In the genomic region with DNA sequence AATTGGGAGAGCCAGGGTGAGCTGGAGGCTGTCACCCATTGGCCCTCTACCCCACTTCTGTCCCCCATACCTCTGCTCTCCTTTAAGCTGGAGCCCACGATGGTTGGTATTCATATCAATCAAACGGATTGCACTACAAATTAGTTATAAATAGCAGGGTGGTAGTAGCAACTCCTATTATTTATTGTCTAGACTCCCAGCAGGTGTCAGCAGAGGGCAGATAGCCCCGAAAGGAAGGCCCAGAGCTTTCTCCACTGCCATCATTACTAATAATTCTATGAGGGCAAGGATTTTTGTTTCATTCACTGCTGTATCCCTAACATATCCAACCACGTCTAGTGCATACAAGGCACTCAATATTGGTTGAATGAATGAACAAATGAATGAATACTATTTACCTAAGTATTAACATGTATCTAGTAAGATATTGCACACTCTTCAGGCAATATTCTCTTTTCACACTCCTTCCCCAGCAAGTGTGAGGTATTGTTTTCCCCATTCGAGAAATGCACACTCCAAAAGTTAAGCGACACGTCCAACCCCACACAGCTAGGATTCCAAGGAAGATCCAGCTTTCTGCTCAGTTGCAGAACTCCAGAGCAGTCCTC, we compare ENCODE assay signal across 8 cellular contexts. TPM values are rescaled to one million over a fixed set of nuclear protein-coding genes. Genes with fewer than 3 reads are reported as not detected.
DNase-seq lines count a peak whose midpoint lies in the region; ATAC-seq, FAIRE-seq and TF ChIP-seq lines count a peak whose summit lies in the region.

No MANE protein-coding gene starts in this region.

- FAIRE-seq in bronchial epithelial cell (lab: Jason Lieb, UNC), result no peak

- H3K27ac ChIP-seq in SJCRH30, result no peak overlapping the region

- H3K4me1 ChIP-seq in SJCRH30, result peaks cover 14% of the 10 kb centered on the region

- H3K27me3 Mint-ChIP-seq in natural killer cell (ENCODE audit: low read depth in 2 of 2), result peaks cover 5 to 10% of the 10 kb centered on the region in 2 donors
- peaks cover 0 to 2% of the 10 kb centered on the region in 2 donors for H3K27me3 Mint-ChIP-seq in natural killer cell treated with Interleukin-12 subunit alpha and Interleukin-12 subunit beta and Interleukin-15 and Interleukin-18, amount 100 ng/mL, for 72 hours

- intact Hi-C loops in natural killer cell (cut with micrococcal nuclease), result no loop called here

- no peak overlapping the region for H3K4me3 ChIP-seq in bronchial epithelial cell (ENCODE audit: low read depth, low read length)
- no peak overlapping the region for H3K4me3 ChIP-seq in SJCRH30

- no peak overlapping the region for H3K27ac Mint-ChIP-seq in natural killer cell
- no peak overlapping the region for H3K27ac Mint-ChIP-seq in natural killer cell treated with Interleukin-12 subunit alpha and Interleukin-12 subunit beta and Interleukin-15 and Interleukin-18, amount 100 ng/mL, for 72 hours

- ATAC-seq in natural killer cell, result no peak
- no peak for ATAC-seq in natural killer cell treated with Interleukin-12 subunit alpha and Interleukin-12 subunit beta and Interleukin-15 and Interleukin-18, amount 100 ng/mL, for 72 hours
- ATAC-seq in HG03196 (IDR thresholded peaks at IDR 0.05; ENCODE audit: unreplicated experiment), result no peak
- no peak for ATAC-seq in GM18907 (IDR thresholded peaks at IDR 0.05; ENCODE audit: unreplicated experiment)

- no peaks in the 10 kb centered on the region for H3K9me3 Mint-ChIP-seq in natural killer cell
- H3K9me3 Mint-ChIP-seq in natural killer cell treated with Interleukin-12 subunit alpha and Interleukin-12 subunit beta and Interleukin-15 and Interleukin-18, amount 100 ng/mL, for 72 hours, result no peaks in the 10 kb centered on the region

- no peaks in the 10 kb centered on the region for H3K36me3 Mint-ChIP-seq in natural killer cell
- H3K36me3 Mint-ChIP-seq in natural killer cell treated with Interleukin-12 subunit alpha and Interleukin-12 subunit beta and Interleukin-15 and Interleukin-18, amount 100 ng/mL, for 72 hours, result no peaks in the 10 kb centered on the region

- H3K36me3 ChIP-seq in bronchial epithelial cell (ENCODE audit: control insufficient read depth, insufficient read depth, low read length) (no peaks in the 10 kb centered on the region), SJCRH30 (no peaks in the 10 kb centered on the region)

- no peak overlapping the region for H3K4me3 Mint-ChIP-seq in natural killer cell
- H3K4me3 Mint-ChIP-seq in natural killer cell treated with Interleukin-12 subunit alpha and Interleukin-12 subunit beta and Interleukin-15 and Interleukin-18, amount 100 ng/mL, for 72 hours, result no peak overlapping the region

- TF ChIP-seq CTCF in natural killer cell (IDR thresholded peaks at IDR 0.05) (peak; percentile 18), bronchial epithelial cell (IDR thresholded peaks at IDR 0.05; ENCODE audit: insufficient read depth, low read length, severe bottlenecking) (peak; percentile 41)

- H3K4me1 Mint-ChIP-seq in natural killer cell, result peaks cover 6 to 9% of the 10 kb centered on the region in 2 donors
- peaks cover 6% of the 10 kb centered on the region in 2 donors for H3K4me1 Mint-ChIP-seq in natural killer cell treated with Interleukin-12 subunit alpha and Interleukin-12 subunit beta and Interleukin-15 and Interleukin-18, amount 100 ng/mL, for 72 hours (ENCODE audit: low read depth in 2 of 2)

- H3K27me3 ChIP-seq in bronchial epithelial cell (ENCODE audit: control insufficient read depth, insufficient read depth, low read length) (no peaks in the 10 kb centered on the region), SJCRH30 (peaks cover 12% of the 10 kb centered on the region)

- DNase-seq in natural killer cell, result no peak
- no peak for DNase-seq in natural killer cell treated with Interleukin-12 subunit alpha and Interleukin-12 subunit beta and Interleukin-15 and Interleukin-18, amount 100 ng/mL, for 72 hours (ENCODE audit: low spot score)
- DNase-seq in NCI-H2171 treated with DMSO at 0.1 percent for 48 hours (lab: John Stamatoyannopoulos, UW), result peak; percentile 30
- DNase-seq in bronchial epithelial cell (ENCODE audit: low read depth), result peak; percentile 50
- peak; percentile 77 for DNase-seq in myocyte (ENCODE audit: low read depth)
- no peak for DNase-seq in SJCRH30

- no peaks in the 10 kb centered on the region for H3K9me3 ChIP-seq in SJCRH30 (replicated peaks)

RNA-seq across cellular contexts. Expression of a gene that starts 6.3 kb away (rescaled TPM):
- not detected for total RNA-seq in natural killer cell
- not detected for total RNA-seq in natural killer cell treated with Interleukin-12 subunit alpha and Interleukin-12 subunit beta and Interleukin-15 and Interleukin-18, amount 100 ng/mL, for 72 hours
- total RNA-seq in bronchial epithelial cell, result not detected in 2 replicates
- total RNA-seq in myocyte, result not detected in 2 replicates
- 0.08 TPM for polyA plus RNA-seq in myocyte (2012)
- total RNA-seq in SJCRH30 (2014; rRNA removed; shearing (Covaris generic)), result not detected in 2 replicates

RNA-seq across cellular contexts. Expression of a gene that starts 14.0 kb away (rescaled TPM):
- total RNA-seq in natural killer cell (under 1 TPM in 1 of 3 donors, not detected in 2; 0.23 TPM), bronchial epithelial cell (under 0.01 TPM in 1 of 2 replicates, not detected in the other), myocyte (0.08 TPM in 1 of 2 replicates, not detected in the other)
- total RNA-seq in natural killer cell treated with Interleukin-12 subunit alpha and Interleukin-12 subunit beta and Interleukin-15 and Interleukin-18, amount 100 ng/mL, for 72 hours, result not detected
- 0.04 TPM for polyA plus RNA-seq in myocyte (2012)
- total RNA-seq in SJCRH30 (2014; rRNA removed; shearing (Covaris generic)), result not detected in 2 replicates

RNA-seq across cellular contexts. Expression of a gene that starts 28.4 kb away (rescaled TPM):
- total RNA-seq in natural killer cell, result 1 to 10 TPM in 1 of 3 donors, not detected in 2; 1.1 TPM
- not detected for total RNA-seq in natural killer cell treated with Interleukin-12 subunit alpha and Interleukin-12 subunit beta and Interleukin-15 and Interleukin-18, amount 100 ng/mL, for 72 hours
- total RNA-seq in bronchial epithelial cell, result 18.7 and 42.6 TPM in 2 replicates
- 0.42 and 0.99 TPM in 2 replicates for total RNA-seq in myocyte
- 6.5 TPM for polyA plus RNA-seq in myocyte (2012)
- not detected in 2 replicates for total RNA-seq in SJCRH30 (2014; rRNA removed; shearing (Covaris generic))

RNA-seq across cellular contexts. Expression of a gene that starts 35.6 kb away (rescaled TPM):
- total RNA-seq in natural killer cell (under 1 TPM in 1 of 3 donors, not detected in 2; 0.07 TPM), bronchial epithelial cell (0.51 and 0.53 TPM in 2 replicates), myocyte (1.1 and 1.3 TPM in 2 replicates)
- under 1 TPM in 1 of 2 donors, not detected in 1; 0.14 TPM for total RNA-seq in natural killer cell treated with Interleukin-12 subunit alpha and Interleukin-12 subunit beta and Interleukin-15 and Interleukin-18, amount 100 ng/mL, for 72 hours
- polyA plus RNA-seq in myocyte (2012), result 1.7 TPM
- total RNA-seq in SJCRH30 (2014; rRNA removed; shearing (Covaris generic)), result 28.3 and 29.2 TPM in 2 replicates

RNA-seq across cellular contexts. Expression of a gene that starts 42.3 kb away (rescaled TPM):
- total RNA-seq in natural killer cell, result 100 to 1,000 TPM; 214 to 253 (median 214) TPM
- 100 to 1,000 TPM; 235 to 249 TPM for total RNA-seq in natural killer cell treated with Interleukin-12 subunit alpha and Interleukin-12 subunit beta and Interleukin-15 and Interleukin-18, amount 100 ng/mL, for 72 hours
- total RNA-seq in bronchial epithelial cell, result 69.5 and 84.1 TPM in 2 replicates
- 25.1 and 25.7 TPM in 2 replicates for total RNA-seq in myocyte
- polyA plus RNA-seq in myocyte (2012), result 130 TPM
- total RNA-seq in SJCRH30 (2014; rRNA removed; shearing (Covaris generic)), result 43.9 and 60.6 TPM in 2 replicates

Comparison
In these comparisons a context has a peak if more than half of its experiments do, and no peak if none do; other contexts are left out.
1. DNase-seq: peak in NCI-H2171 treated with DMSO at 0.1 percent for 48 hours (single experiment), bronchial epithelial cell (single experiment) and myocyte (single experiment); none in natural killer cell (single experiment), natural killer cell treated with Interleukin-12 subunit alpha and Interleukin-12 subunit beta and Interleukin-15 and Interleukin-18, amount 100 ng/mL, for 72 hours (single experiment) and SJCRH30 (0 of 2).